ENCODE assay signal across 10 cellular contexts in genomic region chr19:14435320-14436050, GRCh38. TPM values are rescaled to one million over a fixed set of nuclear protein-coding genes. Genes with fewer than 3 reads are reported as not detected.
DNase-seq lines count a peak whose midpoint lies in the region; ATAC-seq and TF ChIP-seq lines count a peak whose summit lies in the region.
"Had no signal": no experiment of that assay in that cellular context is flagged by ENCODE, and none has a peak within 500 bp of the region (broad histone marks: within the 10 kb centered on the region; RNA-seq: fewer than 3 reads in every experiment).

No MANE protein-coding gene starts in this region.

- H3K27me3 ChIP-seq in brain microvascular endothelial cell (replicated peaks): no peaks in the 10 kb centered on the region
- H3K27me3 ChIP-seq in mesenchymal stem cell (ENCODE audit: control insufficient read depth in 1 of 2, insufficient read depth in 1 of 2, low read length in 2 of 2): peaks cover 0 to 3% of the 10 kb centered on the region in 2 experiments
- peaks cover 18% of the 10 kb centered on the region for H3K27me3 ChIP-seq in transverse colon

- CTCF ChIA-PET in activated naive CD4-positive, alpha-beta T cell treated with anti-CD3 and anti-CD28 coated beads, Interleukin-2, amount 10 ng/mL, durations not matched to agents 7 days and 5 days (lab: Charles Lee): interaction anchor here (1.5 kb wide), 1 partner anchor 45 kb away, joined by 3 read pairs; no protein-coding TSS in a partner anchor

- H3K4me1 Mint-ChIP-seq in activated naive CD4-positive, alpha-beta T cell treated with anti-CD3 and anti-CD28 coated beads, Interleukin-2, amount 10 ng/mL, durations not matched to agents 7 days and 5 days: peaks cover 63% of the 10 kb centered on the region

- H3K4me1 ChIP-seq in mesenchymal stem cell (ENCODE audit: control insufficient read depth, insufficient read depth, low read depth, low read length) (peaks cover 33% of the 10 kb centered on the region), transverse colon (peaks cover 18 to 44% (median 34%) of the 10 kb centered on the region in 4 donors)

- TF ChIP-seq EP300 in transverse colon (IDR thresholded peaks at IDR 0.05; ENCODE audit: low read depth): no peak

- H3K27ac ChIP-seq in brain microvascular endothelial cell: peak overlapping the region; percentile 44
- no peak overlapping the region for H3K27ac ChIP-seq in mesenchymal stem cell (ENCODE audit: low read length, poor library complexity, severe bottlenecking)
- peak overlapping the region; percentile 73 to 94 (median 87) for H3K27ac ChIP-seq in transverse colon

- intact Hi-C loops in transverse colon (cut with DNase I; ENCODE audit: low total_unique reads): no loop called here

- H3K79me1 ChIP-seq in mesenchymal stem cell (replicated peaks; ENCODE audit: low read length, poor library complexity, severe bottlenecking): peaks cover 24% of the 10 kb centered on the region

- H3K4me3 ChIP-seq in brain microvascular endothelial cell (ENCODE audit: low read depth, low read length): no peak overlapping the region
- peak overlapping the region in 1 of 2 experiments; percentile 89 for H3K4me3 ChIP-seq in mesenchymal stem cell (ENCODE audit: insufficient read depth in 1 of 2, low read depth in 1 of 2, low read length in 2 of 2)
- H3K4me3 ChIP-seq in transverse colon: no peak overlapping the region

- 92% methylated on average over 16 of the region's 17 CpGs for WGBS in mesenchymal stem cell
- WGBS in transverse colon (ENCODE audit: low coverage in 1 of 2), 2 donors: 72 to 100% methylated on average over 2 to 17 of the region's 17 CpGs

- H3K4me3 Mint-ChIP-seq in activated naive CD4-positive, alpha-beta T cell treated with anti-CD3 and anti-CD28 coated beads, Interleukin-2, amount 10 ng/mL, durations not matched to agents 7 days and 5 days: peak overlapping the region; percentile 79

- H3K4me2 ChIP-seq in mesenchymal stem cell (ENCODE audit: low read length, poor library complexity, severe bottlenecking): no peak overlapping the region

- H2BK12ac ChIP-seq in mesenchymal stem cell (ENCODE audit: low read length in 2 of 2): no peak overlapping the region

- peak overlapping the region in 1 of 2 experiments; percentile 40 for H3K4ac ChIP-seq in mesenchymal stem cell (ENCODE audit: low read depth in 1 of 2, low read length in 2 of 2)

- peak overlapping the region in 1 of 2 experiments; percentile 18 for H3K14ac ChIP-seq in mesenchymal stem cell (ENCODE audit: low read length in 2 of 2)

- H3K9ac ChIP-seq in mesenchymal stem cell (ENCODE audit: low read length): peak overlapping the region; percentile 86

- H3K9me3 ChIP-seq in mesenchymal stem cell (ENCODE audit: control insufficient read depth, low read length) (no peaks in the 10 kb centered on the region), transverse colon (no peaks in the 10 kb centered on the region)

- no peak overlapping the region for H2BK15ac ChIP-seq in mesenchymal stem cell (ENCODE audit: low read depth, poor library complexity, severe bottlenecking)

- in situ Hi-C loops in brain microvascular endothelial cell (cut with HindIII; ENCODE audit: low pct_ligation_motif_present, low sequenced_read_pairs): no loop called here
- in situ Hi-C loops in transverse colon (cut with MboI; ENCODE audit: low pct_ligation_motif_present in 1 of 4, low pct_unique_long_range_greater_than_20kb in 1 of 4, low sequenced_read_pairs in 3 of 4): no loop called here

- no peak overlapping the region for H2BK120ac ChIP-seq in mesenchymal stem cell (ENCODE audit: low read depth, low read length)

- H3K23ac ChIP-seq in mesenchymal stem cell (ENCODE audit: low read length in 2 of 2): no peak overlapping the region

- H4K8ac ChIP-seq in mesenchymal stem cell (ENCODE audit: low read length): no peak overlapping the region

- H3K36me3 ChIP-seq in brain microvascular endothelial cell (replicated peaks) (peaks cover 2% of the 10 kb centered on the region), mesenchymal stem cell (ENCODE audit: control insufficient read depth in 1 of 2, insufficient read depth in 2 of 2, low read depth in 1 of 2, low read length in 2 of 2) (peaks cover 4 to 10% of the 10 kb centered on the region in 2 experiments), transverse colon (no peaks in the 10 kb centered on the region)

- peaks cover 17% of the 10 kb centered on the region for H3K27me3 Mint-ChIP-seq in activated naive CD4-positive, alpha-beta T cell treated with anti-CD3 and anti-CD28 coated beads, Interleukin-2, amount 10 ng/mL, durations not matched to agents 7 days and 5 days

- no peak overlapping the region for H2BK5ac ChIP-seq in mesenchymal stem cell (ENCODE audit: low read depth, low read length, poor library complexity, severe bottlenecking)

- no peak overlapping the region for H2AFZ ChIP-seq in mesenchymal stem cell (ENCODE audit: low read depth, low read length)

- no peak for TF ChIP-seq POLR2A in transverse colon (IDR thresholded peaks at IDR 0.05)

- no peak overlapping the region for H4K91ac ChIP-seq in mesenchymal stem cell (ENCODE audit: low read length)

- no peak overlapping the region for H2AK5ac ChIP-seq in mesenchymal stem cell (ENCODE audit: low read length, severe bottlenecking)

- H3K27ac Mint-ChIP-seq in activated naive CD4-positive, alpha-beta T cell treated with anti-CD3 and anti-CD28 coated beads, Interleukin-2, amount 10 ng/mL, durations not matched to agents 7 days and 5 days: no peak overlapping the region

- DNase-seq in activated naive CD4-positive, alpha-beta T cell treated with anti-CD3 and anti-CD28 coated beads, Interleukin-2, amount 10 ng/mL, durations not matched to agents 7 days and 5 days: no peak
- no peak for DNase-seq in activated naive CD4-positive, alpha-beta T cell (lab: John Stamatoyannopoulos, UW)
- DNase-seq in brain microvascular endothelial cell: no peak
- DNase-seq in mesenchymal stem cell: no peak
- DNase-seq in transverse colon: no peak
- no peak for DNase-seq in NCI-H524 treated with DMSO at 0.1 percent for 48 hours (lab: John Stamatoyannopoulos, UW)
- DNase-seq: effector CD4-positive, alpha-beta T cell; T1000 had no signal

- no peaks in the 10 kb centered on the region for H3K9me3 Mint-ChIP-seq in activated naive CD4-positive, alpha-beta T cell treated with anti-CD3 and anti-CD28 coated beads, Interleukin-2, amount 10 ng/mL, durations not matched to agents 7 days and 5 days

- H3K36me3 Mint-ChIP-seq in activated naive CD4-positive, alpha-beta T cell treated with anti-CD3 and anti-CD28 coated beads, Interleukin-2, amount 10 ng/mL, durations not matched to agents 7 days and 5 days: peaks cover 15% of the 10 kb centered on the region

- TF ChIP-seq CTCF in brain microvascular endothelial cell (IDR thresholded peaks at IDR 0.05; ENCODE audit: low read depth, low read length, missing control alignments): no peak
- no peak for TF ChIP-seq CTCF in transverse colon (IDR thresholded peaks at IDR 0.05)

- no peak overlapping the region for H3K18ac ChIP-seq in mesenchymal stem cell (ENCODE audit: low read depth in 1 of 2, low read length in 2 of 2)

- ATAC-seq in HG02610 (IDR thresholded peaks at IDR 0.05; ENCODE audit: unreplicated experiment) (no peak), HG03025 (IDR thresholded peaks at IDR 0.05; ENCODE audit: low FRiP score, unreplicated experiment) (no peak)

RNA-seq across cellular contexts. Expression of gene PKN1, which starts 2.4 kb away (rescaled TPM):
- 75.4 TPM for polyA plus RNA-seq in mesenchymal stem cell (2013, experiment 1 of 2)
- 74.2 TPM for polyA plus RNA-seq in mesenchymal stem cell (2013, experiment 2 of 2)
- total RNA-seq in transverse colon: 100 to 1,000 TPM in 1 of 4 donors, 10 to 100 TPM in 3; 29.1 to 129 (median 55.0) TPM

RNA-seq across cellular contexts. Expression of gene DDX39A, which starts 16.3 kb away (rescaled TPM):
- polyA plus RNA-seq in mesenchymal stem cell (2013, experiment 1 of 2): 46.7 TPM
- polyA plus RNA-seq in mesenchymal stem cell (2013, experiment 2 of 2): 46.1 TPM
- total RNA-seq in transverse colon: 100 to 1,000 TPM in 3 of 4 donors, 10 to 100 TPM in 1; 66.4 to 286 (median 163) TPM

RNA-seq across cellular contexts. Expression of gene PTGER1, which starts 39.7 kb away (rescaled TPM):
- 1.2 TPM for polyA plus RNA-seq in mesenchymal stem cell (2013, experiment 1 of 2)
- polyA plus RNA-seq in mesenchymal stem cell (2013, experiment 2 of 2): 1.3 TPM
- total RNA-seq in transverse colon: 1 to 10 TPM in 2 of 4 donors, not detected in 2; 1.1 to 1.2 TPM

RNA-seq across cellular contexts. Expression of gene ADGRE5, which starts 54.2 kb away (rescaled TPM):
- 48.9 TPM for polyA plus RNA-seq in mesenchymal stem cell (2013, experiment 1 of 2)
- polyA plus RNA-seq in mesenchymal stem cell (2013, experiment 2 of 2): 49.7 TPM
- total RNA-seq in transverse colon: 100 to 1,000 TPM in 3 of 4 donors, 10 to 100 TPM in 1; 77.4 to 257 (median 136) TPM
